14 cellular contexts compared by ENCODE assay signal in the genomic region with DNA sequence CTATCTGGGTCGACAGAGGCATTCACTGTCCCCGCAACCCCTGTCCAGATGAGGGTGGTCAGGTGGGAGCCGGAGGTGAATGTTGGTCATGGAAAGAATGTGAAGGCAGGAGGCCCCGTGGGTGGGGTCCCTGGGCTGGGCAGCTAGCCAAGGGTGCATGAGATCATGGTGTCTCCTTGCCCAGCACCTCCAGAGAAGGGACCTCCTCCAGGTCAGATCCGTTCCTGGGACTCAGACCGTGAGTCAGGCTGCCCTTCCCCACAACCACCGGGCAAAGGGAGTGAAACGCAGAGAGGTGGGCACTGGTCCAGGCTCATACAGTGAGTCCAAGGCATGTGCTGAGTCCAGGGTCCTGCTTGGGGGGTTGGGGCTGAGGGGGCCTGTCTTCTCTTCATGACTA. TPM values are rescaled to one million over a fixed set of nuclear protein-coding genes. Genes with fewer than 3 reads are reported as not detected.
A peak's percentile ranks its signal among the peaks of the same experiment; 100 is the strongest.
DNase-seq lines count a peak whose midpoint lies in the region; ATAC-seq and TF ChIP-seq lines count a peak whose summit lies in the region.
"Had no signal": no experiment of that assay in that cellular context is flagged by ENCODE, and none has a peak within 500 bp of the region (broad histone marks: within the 10 kb centered on the region; RNA-seq: fewer than 3 reads in every experiment).

No MANE protein-coding gene starts in this region.

- CTCF ChIA-PET in RWPE1 (lab: Yijun Ruan, JAX), result interaction anchor here (0.7 to 3.8 kb wide), 3 partner anchors 10 to 18 kb away, joined by 3 to 16 read pairs (median 7); no protein-coding TSS in a partner anchor

- ATAC-seq in GM18867 (IDR thresholded peaks at IDR 0.05; ENCODE audit: unreplicated experiment), result no peak
- ATAC-seq in HG03469 (IDR thresholded peaks at IDR 0.05; ENCODE audit: unreplicated experiment), result no peak
- no peak for ATAC-seq in HG02759 (IDR thresholded peaks at IDR 0.05; ENCODE audit: unreplicated experiment)
- ATAC-seq in GM18517 (IDR thresholded peaks at IDR 0.05; ENCODE audit: unreplicated experiment), result no peak

- H3K27ac ChIP-seq in RWPE1, result peak overlapping the region; percentile 46
- H3K27ac ChIP-seq: epithelial cell of prostate had no signal

- DNase-seq in EH (ENCODE audit: low read depth) (peak; percentile 75), RWPE1 (ENCODE audit: low spot score) (peak; percentile 45), fibroblast of mammary gland (ENCODE audit: low read depth) (peak; percentile 56), renal cortical epithelial cell (ENCODE audit: low read depth) (peak; percentile 88)
- DNase-seq: activated B cell treated with CpG ODN at 0.5 μM for 24 hours; activated naive CD4-positive, alpha-beta T cell; CD8-positive, alpha-beta memory T cell; midbrain; stimulated activated CD4-positive, alpha-beta T cell treated with anti-CD3 and anti-CD28 coated beads, Interleukin-2, amount 100 ng/mL, for 24 hours had no signal

- H3K4me3 ChIP-seq in fibroblast of mammary gland (ENCODE audit: control insufficient read depth, low read depth, low read length), result no peak overlapping the region

- POLR2A ChIA-PET in RWPE1 (lab: Yijun Ruan, JAX; ENCODE audit: low non-redundant PET), result no interaction called here

- TF ChIP-seq CTCF in RWPE1 (conservative IDR thresholded peaks at IDR 0.05; ENCODE audit: low read depth), result no peak
- no peak for TF ChIP-seq CTCF in fibroblast of mammary gland (conservative IDR thresholded peaks at IDR 0.05; ENCODE audit: control insufficient read depth, insufficient read depth, low read depth, low read length)

RNA-seq across cellular contexts. Expression of a gene that starts 3.5 kb away (rescaled TPM):
- total RNA-seq in renal cortical epithelial cell, result 0.30 TPM in 1 of 2 replicates, not detected in the other
- total RNA-seq: activated B cell treated with CpG ODN at 0.5 μM for 24 hours; CD8-positive, alpha-beta memory T cell had no signal

RNA-seq across cellular contexts. Expression of a gene that starts 22.8 kb away (rescaled TPM):
- not detected in 2 replicates for total RNA-seq in renal cortical epithelial cell
- total RNA-seq: activated B cell treated with CpG ODN at 0.5 μM for 24 hours had no signal

RNA-seq across cellular contexts. Expression of a gene that starts 28.4 kb away (rescaled TPM):
- 0.15 TPM in 1 of 2 replicates, not detected in the other for total RNA-seq in renal cortical epithelial cell
- total RNA-seq: CD8-positive, alpha-beta memory T cell had no signal

RNA-seq across cellular contexts. Expression of a gene that starts 28.5 kb away (rescaled TPM):
- 0.94 TPM in 1 of 2 replicates, not detected in the other for total RNA-seq in renal cortical epithelial cell
- total RNA-seq: CD8-positive, alpha-beta memory T cell had no signal
